Comparison of ENCODE assay signal across 13 cellular contexts in genomic region chr17:49022391-49022941, GRCh38. TPM values are rescaled to one million over a fixed set of nuclear protein-coding genes. Genes with fewer than 3 reads are reported as not detected.
DNase-seq lines count a peak whose midpoint lies in the region; ATAC-seq and TF ChIP-seq lines count a peak whose summit lies in the region.
"Had no signal": no experiment of that assay in that cellular context is flagged by ENCODE, and none has a peak within 500 bp of the region (broad histone marks: within the 10 kb centered on the region; RNA-seq: fewer than 3 reads in every experiment).

No MANE protein-coding gene starts in this region.

- peaks cover 2% of the 10 kb centered on the region for H3K27me3 Mint-ChIP-seq in activated naive CD4-positive, alpha-beta T cell treated with anti-CD3 and anti-CD28 coated beads for 36 hours (ENCODE audit: low read depth)

- intact Hi-C loops in A673 (cut with micrococcal nuclease; ENCODE audit: unreplicated experiment): no loop called here
- intact Hi-C loops in activated naive CD4-positive, alpha-beta T cell treated with anti-CD3 and anti-CD28 coated beads for 36 hours (cut with micrococcal nuclease): no loop called here
- intact Hi-C loops in left colon (cut with DNase I, micrococcal nuclease): loop anchor here in 1 of 2 donors (10.0 kb wide), 1 partner anchor 348 kb away; no protein-coding TSS in a partner anchor

- H3K27ac ChIP-seq in A673 (ENCODE audit: low read depth, low read length, poor library complexity, severe bottlenecking): peak overlapping the region; percentile 81
- H3K27ac ChIP-seq in HUES48 (ENCODE audit: low read depth, low read length): peak overlapping the region; percentile 95
- H3K27ac ChIP-seq: gastrocnemius medialis, tibial nerve had no signal

- TF ChIP-seq CTCF in A673 (conservative IDR thresholded peaks at IDR 0.05; ENCODE audit: low read depth, low read length) (no peak), cardiac fibroblast (IDR thresholded peaks at IDR 0.05; ENCODE audit: low read depth, low read length) (no peak)

- DNase-seq in A673 (ENCODE audit: low spot score) (peak; percentile 83), cardiac fibroblast (ENCODE audit: low read depth in 2 of 2) (peak; percentile 66 to 87), kidney tubule cell (ENCODE audit: low spot score) (peak; percentile 84), left colon (no peak), NCI-H345 (lab: John Stamatoyannopoulos, UW) (no peak)
- no peak for DNase-seq in activated naive CD4-positive, alpha-beta T cell treated with anti-CD3 and anti-CD28 coated beads for 36 hours
- DNase-seq: activated naive CD8-positive, alpha-beta T cell treated with anti-CD3 and anti-CD28 coated beads for 36 hours; gastrocnemius medialis; NCI-H1092 treated with DMSO at 0.1 percent for 48 hours had no signal

- H3K4me1 ChIP-seq in A673 (ENCODE audit: insufficient read depth, low read length, poor library complexity, severe bottlenecking) (peaks cover 93% of the 10 kb centered on the region), HUES48 (ENCODE audit: control insufficient read depth, insufficient read depth, low read length) (peaks cover 54% of the 10 kb centered on the region)
- H3K4me1 ChIP-seq: gastrocnemius medialis had no signal

- POLR2A ChIA-PET in A673 (lab: Charles Lee; ENCODE audit: low non-redundant PET): no interaction called here

- H3K36me3 ChIP-seq in A673 (ENCODE audit: insufficient read depth, low read length, poor library complexity, severe bottlenecking) (peaks cover 67% of the 10 kb centered on the region), HUES48 (ENCODE audit: control insufficient read depth, insufficient read depth, low read length) (peaks cover 51% of the 10 kb centered on the region)
- H3K36me3 ChIP-seq: gastrocnemius medialis, tibial nerve had no signal

- H3K4me3 ChIP-seq in A673 (ENCODE audit: low read depth, low read length, poor library complexity, severe bottlenecking) (peak overlapping the region; percentile 10), HUES48 (ENCODE audit: low read depth, low read length) (peak overlapping the region; percentile 48), cardiac fibroblast (replicated peaks in 1 of 2; ENCODE audit: low read depth in 2 of 2, low read length in 2 of 2) (no peak overlapping the region)
- H3K4me3 ChIP-seq: gastrocnemius medialis, tibial nerve had no signal

- H3K4me3 Mint-ChIP-seq in activated naive CD4-positive, alpha-beta T cell treated with anti-CD3 and anti-CD28 coated beads for 36 hours: no peak overlapping the region
- H3K4me3 Mint-ChIP-seq: activated naive CD8-positive, alpha-beta T cell treated with anti-CD3 and anti-CD28 coated beads for 36 hours; B cell had no signal

- no peaks in the 10 kb centered on the region for H3K9me3 Mint-ChIP-seq in activated naive CD4-positive, alpha-beta T cell treated with anti-CD3 and anti-CD28 coated beads for 36 hours
- H3K9me3 Mint-ChIP-seq: activated naive CD8-positive, alpha-beta T cell treated with anti-CD3 and anti-CD28 coated beads for 36 hours had no signal

- BruUV-seq in A673 (replicated peaks; lab: Mats Ljungman, UMichigan): no TSS peak

- ATAC-seq in HG02870 (IDR thresholded peaks at IDR 0.05; ENCODE audit: unreplicated experiment) (no peak), left colon (no peak)
- ATAC-seq: gastrocnemius medialis had no signal

- CTCF ChIA-PET in A673 (lab: Charles Lee): no interaction called here
- CTCF ChIA-PET in activated naive CD4-positive, alpha-beta T cell treated with anti-CD3 and anti-CD28 coated beads for 36 hours (lab: Charles Lee): no interaction called here

- no peaks in the 10 kb centered on the region for H3K4me1 Mint-ChIP-seq in activated naive CD4-positive, alpha-beta T cell treated with anti-CD3 and anti-CD28 coated beads for 36 hours (ENCODE audit: low read depth)
- H3K4me1 Mint-ChIP-seq: activated naive CD8-positive, alpha-beta T cell treated with anti-CD3 and anti-CD28 coated beads for 36 hours; B cell had no signal

- no peak overlapping the region for H3K27ac Mint-ChIP-seq in activated naive CD4-positive, alpha-beta T cell treated with anti-CD3 and anti-CD28 coated beads for 36 hours
- H3K27ac Mint-ChIP-seq: activated naive CD8-positive, alpha-beta T cell treated with anti-CD3 and anti-CD28 coated beads for 36 hours; B cell had no signal

- H3K9me3 ChIP-seq in A673 (ENCODE audit: low read depth, low read length, poor library complexity, severe bottlenecking) (no peaks in the 10 kb centered on the region), HUES48 (ENCODE audit: control insufficient read depth, insufficient read depth, low read length) (no peaks in the 10 kb centered on the region)
- H3K9me3 ChIP-seq: gastrocnemius medialis, tibial nerve had no signal

- H3K27me3 ChIP-seq in A673 (replicated peaks; ENCODE audit: insufficient read depth, low read depth, low read length, poor library complexity) (no peaks in the 10 kb centered on the region), HUES48 (ENCODE audit: control insufficient read depth, insufficient read depth, low read length) (no peaks in the 10 kb centered on the region)

- H3K36me3 Mint-ChIP-seq in activated naive CD4-positive, alpha-beta T cell treated with anti-CD3 and anti-CD28 coated beads for 36 hours (ENCODE audit: low read depth): no peaks in the 10 kb centered on the region
- H3K36me3 Mint-ChIP-seq: activated naive CD8-positive, alpha-beta T cell treated with anti-CD3 and anti-CD28 coated beads for 36 hours had no signal

- H3K9ac ChIP-seq in HUES48 (ENCODE audit: low read depth, low read length): peak overlapping the region; percentile 76

RNA-seq across cellular contexts. Expression of gene IGF2BP1, which starts 25.3 kb away (rescaled TPM):
- total RNA-seq in A673 (2021): 495 and 517 TPM in 2 replicates
- total RNA-seq in activated naive CD4-positive, alpha-beta T cell treated with anti-CD3 and anti-CD28 coated beads for 36 hours: under 1 TPM; 0.57 to 0.60 TPM
- total RNA-seq in left colon: under 1 TPM in 1 of 2 donors, not detected in 1; 0.40 TPM
- total RNA-seq: B cell, gastrocnemius medialis, tibial nerve had no signal

RNA-seq across cellular contexts. Expression of gene GIP, which starts 54.1 kb away (rescaled TPM):
- total RNA-seq in A673 (2021): 0.88 and 1.1 TPM in 2 replicates
- not detected for total RNA-seq in activated naive CD4-positive, alpha-beta T cell treated with anti-CD3 and anti-CD28 coated beads for 36 hours
- not detected for total RNA-seq in left colon
- total RNA-seq: activated naive CD8-positive, alpha-beta T cell treated with anti-CD3 and anti-CD28 coated beads for 36 hours; B cell; gastrocnemius medialis; tibial nerve had no signal

Comparison
In these comparisons a context has a peak if more than half of its experiments do, and no peak if none do; other contexts are left out.
1. DNase-seq: peak in A673 (single experiment), cardiac fibroblast (2 of 2) and kidney tubule cell (single experiment); none in activated naive CD4-positive, alpha-beta T cell treated with anti-CD3 and anti-CD28 coated beads for 36 hours (single experiment), left colon (0 of 2) and NCI-H345 (single experiment).
2. H3K4me3 ChIP-seq: peak in A673 (single experiment) and HUES48 (single experiment); none in cardiac fibroblast (0 of 2).
3. RNA of gene IGF2BP1, which starts 25.3 kb away (total RNA-seq): 495 to 517 TPM in A673; 0.57 to 0.60 TPM in activated naive CD4-positive, alpha-beta T cell treated with anti-CD3 and anti-CD28 coated beads for 36 hours and 0.40 TPM in left colon; every median in the first group is over 100 times any median in the second.